ENCODE assay signal across 1 cellular context in genomic region chr15:42495361-42496212, GRCh38.
TF ChIP-seq lines count a peak whose summit lies in the region.

TSS of gene SNAP23 (plus strand) at chr15:42495634. CDS start at chr15:42511847, 16,213 bp downstream.

TF ChIP-seq in HepG2, 621 proteins besides CTCF, POLR2A, EP300 and RAD21 (continued from another document and continues in another):
- TF ChIP-seq NR0B2 (CRISPR knock-in tag; IDR thresholded peaks at IDR 0.05) (no peak), PRPF4 (IDR thresholded peaks at IDR 0.05; ENCODE audit: low read depth, low read length, poor library complexity, severe bottlenecking) (no peak), SKIL (CRISPR knock-in tag; IDR thresholded peaks at IDR 0.05; ENCODE audit: borderline replicate concordance) (peak; percentile 49; the same call in 1 of the 2 replicates), ZNF788 (CRISPR knock-in tag; IDR thresholded peaks at IDR 0.05; ENCODE audit: borderline replicate concordance) (peak; percentile 38; the same call in 1 of the 2 replicates), DDIT3 (CRISPR knock-in tag; IDR thresholded peaks at IDR 0.05) (no peak), KMT2B (CRISPR knock-in tag; IDR thresholded peaks at IDR 0.05) (peak; percentile 68), ZNF609 (CRISPR knock-in tag; IDR thresholded peaks at IDR 0.05; ENCODE audit: borderline replicate concordance) (peak; percentile 55; the same call in 1 of the 2 replicates), MAFK (conservative IDR thresholded peaks at IDR 0.05 in 1 of 2, IDR thresholded peaks at IDR 0.05 in 1 of 2; ENCODE audit: low read length in 2 of 2) (no peak), ELF3 (CRISPR knock-in tag; IDR thresholded peaks at IDR 0.05) (peak; percentile 51; the same call in 1 of the 2 replicates), ZNF281 (CRISPR knock-in tag; IDR thresholded peaks at IDR 0.05; ENCODE audit: borderline replicate concordance) (peak; percentile 44; the same call in 1 of the 2 replicates), BCL3 (CRISPR knock-in tag; IDR thresholded peaks at IDR 0.05) (0 out of 2 replicates have a peak, but pooled peaks have one; percentile 28), MNT (IDR thresholded peaks at IDR 0.05) (peak; percentile 51), TFDP2 (CRISPR knock-in tag; IDR thresholded peaks at IDR 0.05) (peak; percentile 81), ZNF773 (CRISPR knock-in tag; IDR thresholded peaks at IDR 0.05; ENCODE audit: borderline replicate concordance) (no peak), ZNF335 (CRISPR knock-in tag; IDR thresholded peaks at IDR 0.05) (peak; percentile 98), JARID2 (CRISPR knock-in tag; IDR thresholded peaks at IDR 0.05; ENCODE audit: insufficient replicate concordance) (no peak), ZNF781 (CRISPR knock-in tag; IDR thresholded peaks at IDR 0.05; ENCODE audit: borderline replicate concordance, not compliant biosample characterization) (peak; percentile 81), ZNF614 (CRISPR knock-in tag; IDR thresholded peaks at IDR 0.05; ENCODE audit: borderline replicate concordance) (peak; percentile 65; the same call in 1 of the 2 replicates), AKNA (CRISPR knock-in tag; IDR thresholded peaks at IDR 0.05; ENCODE audit: borderline replicate concordance) (no peak), NFIC (IDR thresholded peaks at IDR 0.05; ENCODE audit: low read length) (0 out of 2 replicates have a peak, but pooled peaks have one; percentile 34), ZNF274 (CRISPR knock-in tag; IDR thresholded peaks at IDR 0.05) (peak; percentile 62; the same call in 1 of the 2 replicates), ZNF205 (CRISPR knock-in tag; IDR thresholded peaks at IDR 0.05) (peak; percentile 39; the same call in 1 of the 2 replicates), GMEB2 (CRISPR knock-in tag; IDR thresholded peaks at IDR 0.05; ENCODE audit: low read depth) (no peak), RARA (CRISPR knock-in tag; IDR thresholded peaks at IDR 0.05) (peak; percentile 6; the same call in 1 of the 2 replicates), ZNF230 (CRISPR knock-in tag; IDR thresholded peaks at IDR 0.05) (0 out of 2 replicates have a peak, but pooled peaks have one; percentile 36), ASH2L (IDR thresholded peaks at IDR 0.05; ENCODE audit: insufficient read length, low read depth, low read length) (peak; percentile 81), ZNF800 (CRISPR knock-in tag; IDR thresholded peaks at IDR 0.05) (no peak; the same call in 1 of the 2 replicates)
